Comparison of ENCODE assay signal across 28 cellular contexts in the genomic region with DNA sequence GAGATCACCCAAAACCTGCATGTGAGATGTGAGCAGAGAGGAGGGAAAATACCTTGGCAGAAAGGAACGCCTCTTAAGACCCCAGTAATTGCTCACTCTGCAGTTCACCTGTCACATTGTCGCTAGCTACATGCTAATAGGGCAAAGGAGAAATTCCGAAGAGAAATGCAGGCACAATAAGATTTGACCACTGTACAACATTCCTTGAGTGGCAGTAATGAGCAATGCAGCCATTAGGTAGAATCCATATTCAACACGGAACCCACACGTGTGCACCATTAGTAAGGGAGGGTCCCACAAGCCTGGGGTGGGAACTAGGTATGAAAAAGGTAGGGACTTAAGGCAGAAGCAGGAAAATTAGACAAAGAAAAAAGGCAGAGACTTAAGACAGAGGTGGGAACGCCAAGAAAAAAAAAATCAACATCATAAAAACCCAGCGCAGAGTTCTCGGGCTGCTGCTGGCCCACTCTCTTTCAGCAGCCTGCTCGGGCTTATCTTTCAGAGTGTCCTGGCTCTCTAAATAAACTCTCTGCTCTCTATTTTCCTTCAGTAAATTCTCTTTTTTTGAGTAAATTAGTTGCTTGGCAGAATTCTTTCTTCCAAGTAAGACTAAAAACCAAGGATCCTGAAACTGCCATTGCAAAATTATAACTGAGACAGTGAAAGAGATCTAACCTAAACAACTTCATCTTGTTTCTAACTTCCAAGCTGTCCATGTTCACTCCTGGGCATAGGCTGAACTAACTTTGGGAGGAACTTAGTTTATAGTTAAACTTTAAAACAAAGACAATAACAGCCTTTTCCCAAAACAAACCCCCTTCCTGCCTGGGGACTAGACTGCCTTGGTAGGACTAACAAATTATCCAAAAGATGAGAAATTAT.
DNase-seq lines count a peak whose midpoint lies in the region; ATAC-seq and TF ChIP-seq lines count a peak whose summit lies in the region.
"Had no signal": no experiment of that assay in that cellular context is flagged by ENCODE, and none has a peak within 500 bp of the region (broad histone marks: within the 10 kb centered on the region; RNA-seq: fewer than 3 reads in every experiment).

No MANE protein-coding gene starts in this region.

- H3K4me1 ChIP-seq in PC-9 (replicated peaks; ENCODE audit: insufficient read depth) (peaks cover 19% of the 10 kb centered on the region), esophagus (ENCODE audit: control insufficient read depth in 2 of 2, insufficient read depth in 2 of 2, low read length in 1 of 2) (peaks cover 0 to 2% of the 10 kb centered on the region in 2 donors), uterus (no peaks in the 10 kb centered on the region), mucosa of descending colon (ENCODE audit: low read depth) (peaks cover 8% of the 10 kb centered on the region)
- H3K4me1 ChIP-seq: pancreas, spleen had no signal

- H3K27ac Mint-ChIP-seq in nephron, result peak overlapping the region in 2 of 3 experiments; percentile 17 to 56
- H3K27ac Mint-ChIP-seq: activated CD8-positive, alpha-beta T cell treated with anti-CD3 and anti-CD28 coated beads, Interleukin-2, amount 10 ng/mL, durations not matched to agents 7 days and 5 days; activated T-helper 17 cell treated with anti-CD3 and anti-CD28 coated beads, Interleukin-2, amount 50 U/mL, for 72 hours; CD14-positive monocyte; GM23338; nephron progenitor cell; stimulated activated naive CD8-positive, alpha-beta T cell treated with anti-CD3 and anti-CD28 coated beads, Interleukin-15, Interleukin-2, amounts not matched to agents 100 ng/mL and 50 ng/mL, for 24 hours had no signal

- H4K20me1 ChIP-seq in PC-9 (ENCODE audit: insufficient read depth), result no peaks in the 10 kb centered on the region

- H3K9me3 ChIP-seq in PC-9 (ENCODE audit: insufficient read depth, low read depth), result no peaks in the 10 kb centered on the region; the same call in 1 of the 2 replicates
- H3K9me3 ChIP-seq in esophagus (ENCODE audit: control insufficient read depth in 2 of 2, insufficient read depth in 1 of 2, low read depth in 1 of 2, low read length in 1 of 2), result peaks cover 0 to 3% of the 10 kb centered on the region in 2 donors
- H3K9me3 ChIP-seq in uterus, result no peaks in the 10 kb centered on the region
- peaks cover 3% of the 10 kb centered on the region for H3K9me3 ChIP-seq in mucosa of descending colon
- H3K9me3 ChIP-seq: pancreas had no signal

- TF ChIP-seq POLR2A in uterus (IDR thresholded peaks at IDR 0.05), result no peak

- BruUV-seq in PC-9 (replicated peaks; lab: Mats Ljungman, UMichigan), result no TSS peak

- no peaks in the 10 kb centered on the region for H3K9me2 ChIP-seq in PC-9 (ENCODE audit: insufficient read depth)

- H3K4me3 ChIP-seq in PC-9 (no peak overlapping the region), esophagus (ENCODE audit: low read depth in 1 of 2, low read length in 2 of 2) (no peak overlapping the region), uterus (no peak overlapping the region), mucosa of descending colon (no peak overlapping the region)
- H3K4me3 ChIP-seq: dorsolateral prefrontal cortex, GM23338, pancreas, spleen had no signal

- no peaks in the 10 kb centered on the region for H3K4me1 Mint-ChIP-seq in nephron
- H3K4me1 Mint-ChIP-seq: activated T-helper 17 cell treated with anti-CD3 and anti-CD28 coated beads, Interleukin-2, amount 50 U/mL, for 72 hours; brain; CD14-positive monocyte; GM23338; nephron progenitor cell had no signal

- H3K27ac ChIP-seq in PC-9, result peak overlapping the region; percentile 33; the same call in 1 of the 2 replicates
- H3K27ac ChIP-seq in esophagus (ENCODE audit: low read depth in 2 of 2, low read length in 1 of 2), result peak overlapping the region; percentile 67 to 72
- peak overlapping the region; percentile 9 to 59 for H3K27ac ChIP-seq in uterus
- H3K27ac ChIP-seq: dorsolateral prefrontal cortex, pancreas, spleen had no signal

- POLR2A ChIA-PET in PC-9 (lab: Charles Lee; ENCODE audit: unreplicated experiment), result interaction anchor here (0.6 to 1.0 kb wide), 3 partner anchors 12 to 1581 kb away, joined by 3 to 4 read pairs (median 3); no protein-coding TSS in a partner anchor

- no peak for TF ChIP-seq CTCF in PC-9 (conservative IDR thresholded peaks at IDR 0.05)
- no peak for TF ChIP-seq CTCF in nephron (IDR thresholded peaks at IDR 0.05; ENCODE audit: unreplicated experiment in 3 of 3)
- no peak for TF ChIP-seq CTCF in uterus (IDR thresholded peaks at IDR 0.05)
- TF ChIP-seq CTCF in mucosa of descending colon (IDR thresholded peaks at IDR 0.05), result no peak
- no peak for TF ChIP-seq CTCF in omental fat pad (IDR thresholded peaks at IDR 0.05)

- CTCF ChIA-PET in PC-9 (lab: Charles Lee), result no interaction called here

- WGBS in esophagus, 2 donors, result 86 to 88% methylated on average over 9 of the region's 9 CpGs

- DNase-seq in PC-9 (no peak), uterus (no peak), mucosa of descending colon (no peak), omental fat pad (ENCODE audit: low spot score) (no peak)
- DNase-seq: activated CD8-positive, alpha-beta T cell treated with anti-CD3 and anti-CD28 coated beads, Interleukin-2, amount 10 ng/mL, durations not matched to agents 7 days and 5 days; activated naive CD4-positive, alpha-beta T cell treated with anti-CD3 and anti-CD28 coated beads, Interleukin-2, amount 50 U/mL, for 16 hours; DMS79; dorsolateral prefrontal cortex; glutamatergic neuron; NCI-H1417 treated with DMSO at 0.1 percent for 48 hours; NCI-H2029 treated with DMSO at 0.1 percent for 48 hours; NCI-H2227 treated with DMSO at 0.1 percent for 48 hours; NCI-H526; nephron progenitor cell; Right ventricle myocardium superior; spleen; stimulated activated CD4-positive, alpha-beta T cell treated with anti-CD3 and anti-CD28 coated beads, Interleukin-2, amount 100 ng/mL, for 24 hours; stimulated activated CD8-positive, alpha-beta memory T cell treated with anti-CD3 and anti-CD28 coated beads, Interleukin-4, amount 100 ng/mL, for 48 hours; T-helper 2 cell had no signal

- no peak overlapping the region for H3K4me3 Mint-ChIP-seq in nephron
- H3K4me3 Mint-ChIP-seq: activated CD8-positive, alpha-beta T cell treated with anti-CD3 and anti-CD28 coated beads, Interleukin-2, amount 10 ng/mL, durations not matched to agents 7 days and 5 days; activated T-helper 17 cell treated with anti-CD3 and anti-CD28 coated beads, Interleukin-2, amount 50 U/mL, for 72 hours; brain; CD14-positive monocyte; GM23338; nephron progenitor cell; stimulated activated naive CD8-positive, alpha-beta T cell treated with anti-CD3 and anti-CD28 coated beads, Interleukin-15, Interleukin-2, amounts not matched to agents 100 ng/mL and 50 ng/mL, for 24 hours had no signal

- no peaks in the 10 kb centered on the region for H3K79me2 ChIP-seq in PC-9 (ENCODE audit: low read depth)

- no peaks in the 10 kb centered on the region for H3K36me3 ChIP-seq in PC-9 (ENCODE audit: low read depth)
- no peaks in the 10 kb centered on the region for H3K36me3 ChIP-seq in esophagus (ENCODE audit: control insufficient read depth in 2 of 2, insufficient read depth in 2 of 2, low read length in 1 of 2)
- no peaks in the 10 kb centered on the region for H3K36me3 ChIP-seq in uterus
- H3K36me3 ChIP-seq in mucosa of descending colon (ENCODE audit: low read depth), result no peaks in the 10 kb centered on the region
- H3K36me3 ChIP-seq: pancreas, spleen had no signal

- no peaks in the 10 kb centered on the region for H3K27me3 Mint-ChIP-seq in nephron (ENCODE audit: low read depth)

- peaks cover 31% of the 10 kb centered on the region for H3K9me3 Mint-ChIP-seq in nephron

- H3K27me3 ChIP-seq in PC-9 (ENCODE audit: insufficient read depth, low read depth) (no peaks in the 10 kb centered on the region), esophagus (ENCODE audit: control insufficient read depth in 1 of 2, insufficient read depth in 2 of 2, low read length in 2 of 2) (no peaks in the 10 kb centered on the region), uterus (no peaks in the 10 kb centered on the region)
- H3K27me3 ChIP-seq: pancreas, spleen had no signal

- H3K4me2 ChIP-seq in PC-9, result peak overlapping the region; percentile 39
- H3K4me2 ChIP-seq: GM23338 had no signal

- intact Hi-C loops in PC-9 (cut with micrococcal nuclease; ENCODE audit: unreplicated experiment), result loop anchor here (5.0 kb wide), 1 partner anchor 61 kb away; no protein-coding TSS in a partner anchor
- intact Hi-C loops in uterus (cut with DNase I; ENCODE audit: low total_unique reads), result no loop called here
- intact Hi-C loops in mucosa of descending colon (cut with DNase I, micrococcal nuclease), result no loop called here

- H3F3A ChIP-seq in PC-9 (ENCODE audit: insufficient read depth, low read depth), result peaks cover 16% of the 10 kb centered on the region

- H2AFZ ChIP-seq in PC-9, result no peak overlapping the region
- H2AFZ ChIP-seq: GM23338 had no signal

- ATAC-seq in mucosa of descending colon (no peak), omental fat pad (ENCODE audit: low FRiP score) (no peak), GM19351 (IDR thresholded peaks at IDR 0.05; ENCODE audit: unreplicated experiment) (no peak)
- ATAC-seq: activated CD8-positive, alpha-beta T cell treated with anti-CD3 and anti-CD28 coated beads, Interleukin-2, amount 10 ng/mL, durations not matched to agents 7 days and 5 days; activated T-helper 17 cell treated with anti-CD3 and anti-CD28 coated beads, Interleukin-2, amount 50 U/mL, for 72 hours; GM23338 had no signal

- H3K36me3 Mint-ChIP-seq in nephron (ENCODE audit: low read depth), result no peaks in the 10 kb centered on the region
- H3K36me3 Mint-ChIP-seq: brain, CD14-positive monocyte had no signal
